24 cellular contexts compared by ENCODE assay signal in the genomic region with DNA sequence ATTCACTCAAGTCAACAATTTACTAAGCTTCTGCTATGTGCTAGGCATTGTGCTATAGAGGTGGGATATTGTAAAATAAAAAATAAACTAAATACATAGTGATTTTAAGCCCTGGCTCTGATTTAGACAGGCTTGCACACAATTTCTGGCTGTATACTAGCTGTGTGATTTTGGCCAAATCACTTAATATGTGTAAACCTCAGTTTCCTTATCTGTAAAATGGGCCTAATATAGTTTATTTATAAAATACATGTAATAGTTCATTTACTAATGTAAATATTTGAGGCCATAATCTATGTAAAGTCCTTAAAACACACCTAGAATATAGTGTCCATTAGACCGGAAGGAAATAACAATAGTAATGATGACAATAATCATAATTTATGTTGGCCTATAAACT.
DNase-seq lines count a peak whose midpoint lies in the region; ATAC-seq and TF ChIP-seq lines count a peak whose summit lies in the region.
"Had no signal": no experiment of that assay in that cellular context is flagged by ENCODE, and none has a peak within 500 bp of the region (broad histone marks: within the 10 kb centered on the region; RNA-seq: fewer than 3 reads in every experiment).

No MANE protein-coding gene starts in this region.

- H3K36me3 ChIP-seq in HUES48 (ENCODE audit: control insufficient read depth, insufficient read depth, low read length): no peaks in the 10 kb centered on the region
- no peaks in the 10 kb centered on the region for H3K36me3 ChIP-seq in iPS-20b (ENCODE audit: insufficient read depth, low read depth, low read length)
- H3K36me3 ChIP-seq: BE2C, BLaER1 had no signal

- H3K9me3 Mint-ChIP-seq in WTC11: peaks cover 5% of the 10 kb centered on the region
- H3K9me3 Mint-ChIP-seq: CD8-positive, alpha-beta memory T cell had no signal

- TF ChIP-seq CTCF in WTC11 (IDR thresholded peaks at IDR 0.05) (no peak), GM13977 (IDR thresholded peaks at IDR 0.05; ENCODE audit: extremely low read depth, insufficient read depth, missing control alignments) (no peak)

- H3K27ac ChIP-seq in HUES48 (ENCODE audit: low read depth, low read length) (peak overlapping the region; percentile 33), iPS-20b (ENCODE audit: low read length) (no peak overlapping the region)
- H3K27ac ChIP-seq: BLaER1 had no signal

- H3K4me1 Mint-ChIP-seq in WTC11: peaks cover 53% of the 10 kb centered on the region
- H3K4me1 Mint-ChIP-seq: CD14-positive monocyte; CD4-positive, alpha-beta memory T cell; CD4-positive, CD25-positive, alpha-beta regulatory T cell; CD8-positive, alpha-beta memory T cell had no signal

- H3K27ac Mint-ChIP-seq in WTC11: 0 out of 2 replicates have a peak overlapping the region, but pooled peaks have one; percentile 68
- H3K27ac Mint-ChIP-seq: CD14-positive monocyte; CD4-positive, alpha-beta memory T cell; CD4-positive, CD25-positive, alpha-beta regulatory T cell; CD8-positive, alpha-beta memory T cell had no signal

- H3K9ac ChIP-seq in HUES48 (ENCODE audit: low read depth, low read length): no peak overlapping the region
- 0 out of 2 replicates have a peak overlapping the region, but pooled peaks have one; percentile 18 for H3K9ac ChIP-seq in iPS-20b (ENCODE audit: low read depth, low read length)
- H3K9ac ChIP-seq: BLaER1 had no signal

- H3K27me3 ChIP-seq in HUES48 (ENCODE audit: control insufficient read depth, insufficient read depth, low read length): no peaks in the 10 kb centered on the region
- H3K27me3 ChIP-seq in iPS-20b (ENCODE audit: insufficient read depth, low read length): no peaks in the 10 kb centered on the region
- H3K27me3 ChIP-seq: BE2C, BLaER1 had no signal

- H3K4me3 Mint-ChIP-seq in WTC11: no peak overlapping the region
- H3K4me3 Mint-ChIP-seq: CD14-positive monocyte; CD4-positive, alpha-beta memory T cell; CD4-positive, CD25-positive, alpha-beta regulatory T cell; CD8-positive, alpha-beta memory T cell had no signal

- H3K4me1 ChIP-seq in HUES48 (ENCODE audit: control insufficient read depth, insufficient read depth, low read length) (peaks cover 37% of the 10 kb centered on the region), iPS-20b (ENCODE audit: insufficient read depth, low read length) (peaks cover 29% of the 10 kb centered on the region; the same call in 1 of the 2 replicates)
- H3K4me1 ChIP-seq: BE2C, BLaER1 had no signal

- H3K4me3 ChIP-seq in HUES48 (ENCODE audit: low read depth, low read length) (no peak overlapping the region), iPS-20b (ENCODE audit: low read length) (no peak overlapping the region)
- H3K4me3 ChIP-seq: BLaER1, GM12878 had no signal

- POLR2A ChIA-PET in WTC11 (lab: Charles Lee): no interaction called here

- ATAC-seq in WTC11: no peak
- ATAC-seq: GM12878 had no signal

- CTCF ChIA-PET in WTC11 (lab: Charles Lee): interaction anchor here (0.8 to 1.7 kb wide), 3 partner anchors 21 to 170 kb away, joined by 3 to 8 read pairs (median 8); no protein-coding TSS in a partner anchor

- DNase-seq in WTC11 (ENCODE audit: low spot score): no peak
- DNase-seq in stimulated activated naive CD4-positive, alpha-beta T cell treated with Interleukin-2 at 50 U/mL for 16 hours (lab: John Stamatoyannopoulos, UW): no peak
- DNase-seq in GM13977 (ENCODE audit: low spot score): no peak
- DNase-seq in NCI-H1048 (lab: John Stamatoyannopoulos, UW): no peak
- DNase-seq: 8988T; ACHN; BE2C; C1 segment of cervical spinal cord; CD4-positive, alpha-beta memory T cell; CD4-positive, CD25-positive, alpha-beta regulatory T cell; CD8-positive, alpha-beta memory T cell; COR-L47; DMS 273 treated with DMSO at 0.1 percent for 48 hours; DMS153; DMS53; DMS79; DND-41; EL; GDM1 had no signal

- no peaks in the 10 kb centered on the region for H3K36me3 Mint-ChIP-seq in WTC11
- H3K36me3 Mint-ChIP-seq: CD14-positive monocyte; CD4-positive, alpha-beta memory T cell; CD4-positive, CD25-positive, alpha-beta regulatory T cell; CD8-positive, alpha-beta memory T cell had no signal

- in situ Hi-C loops in GM13977 (cut with MboI; ENCODE audit: low pct_unique_long_range_greater_than_20kb, low sequenced_read_pairs, unreplicated experiment): no loop called here

- H3K9me3 ChIP-seq in HUES48 (ENCODE audit: control insufficient read depth, insufficient read depth, low read length) (no peaks in the 10 kb centered on the region), iPS-20b (ENCODE audit: insufficient read depth, low read depth, low read length) (no peaks in the 10 kb centered on the region)
- H3K9me3 ChIP-seq: BE2C, BLaER1 had no signal

- no peaks in the 10 kb centered on the region for H3K27me3 Mint-ChIP-seq in WTC11 (ENCODE audit: low read depth)
- H3K27me3 Mint-ChIP-seq: CD4-positive, alpha-beta memory T cell; CD4-positive, CD25-positive, alpha-beta regulatory T cell had no signal

TF ChIP-seq in WTC11, 78 proteins besides CTCF, POLR2A, EP300 and RAD21:
- TF ChIP-seq, protein P1, sequence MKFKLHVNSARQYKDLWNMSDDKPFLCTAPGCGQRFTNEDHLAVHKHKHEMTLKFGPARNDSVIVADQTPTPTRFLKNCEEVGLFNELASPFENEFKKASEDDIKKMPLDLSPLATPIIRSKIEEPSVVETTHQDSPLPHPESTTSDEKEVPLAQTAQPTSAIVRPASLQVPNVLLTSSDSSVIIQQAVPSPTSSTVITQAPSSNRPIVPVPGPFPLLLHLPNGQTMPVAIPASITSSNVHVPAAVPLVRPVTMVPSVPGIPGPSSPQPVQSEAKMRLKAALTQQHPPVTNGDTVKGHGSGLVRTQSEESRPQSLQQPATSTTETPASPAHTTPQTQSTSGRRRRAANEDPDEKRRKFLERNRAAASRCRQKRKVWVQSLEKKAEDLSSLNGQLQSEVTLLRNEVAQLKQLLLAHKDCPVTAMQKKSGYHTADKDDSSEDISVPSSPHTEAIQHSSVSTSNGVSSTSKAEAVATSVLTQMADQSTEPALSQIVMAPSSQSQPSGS (CRISPR knock-in tag; IDR thresholded peaks at IDR 0.05; ENCODE audit: borderline replicate concordance, low read depth): no peak
- no peak for TF ChIP-seq SOX15 (CRISPR knock-in tag; IDR thresholded peaks at IDR 0.05)
- TF ChIP-seq, protein P2, sequence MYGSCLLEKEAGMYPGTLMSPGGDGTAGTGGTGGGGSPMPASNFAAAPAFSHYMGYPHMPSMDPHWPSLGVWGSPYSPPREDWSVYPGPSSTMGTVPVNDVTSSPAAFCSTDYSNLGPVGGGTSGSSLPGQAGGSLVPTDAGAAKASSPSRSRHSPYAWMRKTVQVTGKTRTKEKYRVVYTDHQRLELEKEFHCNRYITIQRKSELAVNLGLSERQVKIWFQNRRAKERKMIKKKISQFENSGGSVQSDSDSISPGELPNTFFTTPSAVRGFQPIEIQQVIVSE (CRISPR knock-in tag; IDR thresholded peaks at IDR 0.05; ENCODE audit: borderline replicate concordance): no peak
- TF ChIP-seq, protein P3, sequence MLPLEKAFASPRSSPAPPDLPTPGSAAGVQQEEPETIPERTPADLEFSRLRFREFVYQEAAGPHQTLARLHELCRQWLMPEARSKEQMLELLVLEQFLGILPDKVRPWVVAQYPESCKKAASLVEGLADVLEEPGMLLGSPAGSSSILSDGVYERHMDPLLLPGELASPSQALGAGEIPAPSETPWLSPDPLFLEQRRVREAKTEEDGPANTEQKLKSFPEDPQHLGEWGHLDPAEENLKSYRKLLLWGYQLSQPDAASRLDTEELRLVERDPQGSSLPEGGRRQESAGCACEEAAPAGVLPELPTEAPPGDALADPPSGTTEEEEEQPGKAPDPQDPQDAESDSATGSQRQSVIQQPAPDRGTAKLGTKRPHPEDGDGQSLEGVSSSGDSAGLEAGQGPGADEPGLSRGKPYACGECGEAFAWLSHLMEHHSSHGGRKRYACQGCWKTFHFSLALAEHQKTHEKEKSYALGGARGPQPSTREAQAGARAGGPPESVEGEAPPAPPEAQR (CRISPR knock-in tag; IDR thresholded peaks at IDR 0.05): no peak
- TF ChIP-seq, protein P4, sequence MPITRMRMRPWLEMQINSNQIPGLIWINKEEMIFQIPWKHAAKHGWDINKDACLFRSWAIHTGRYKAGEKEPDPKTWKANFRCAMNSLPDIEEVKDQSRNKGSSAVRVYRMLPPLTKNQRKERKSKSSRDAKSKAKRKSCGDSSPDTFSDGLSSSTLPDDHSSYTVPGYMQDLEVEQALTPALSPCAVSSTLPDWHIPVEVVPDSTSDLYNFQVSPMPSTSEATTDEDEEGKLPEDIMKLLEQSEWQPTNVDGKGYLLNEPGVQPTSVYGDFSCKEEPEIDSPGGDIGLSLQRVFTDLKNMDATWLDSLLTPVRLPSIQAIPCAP (CRISPR knock-in tag; IDR thresholded peaks at IDR 0.05): no peak
- no peak for TF ChIP-seq ZNF396 (CRISPR knock-in tag; IDR thresholded peaks at IDR 0.05; ENCODE audit: borderline replicate concordance)
- no peak for TF ChIP-seq ZNF121 (CRISPR knock-in tag; IDR thresholded peaks at IDR 0.05)
- TF ChIP-seq, protein P5, sequence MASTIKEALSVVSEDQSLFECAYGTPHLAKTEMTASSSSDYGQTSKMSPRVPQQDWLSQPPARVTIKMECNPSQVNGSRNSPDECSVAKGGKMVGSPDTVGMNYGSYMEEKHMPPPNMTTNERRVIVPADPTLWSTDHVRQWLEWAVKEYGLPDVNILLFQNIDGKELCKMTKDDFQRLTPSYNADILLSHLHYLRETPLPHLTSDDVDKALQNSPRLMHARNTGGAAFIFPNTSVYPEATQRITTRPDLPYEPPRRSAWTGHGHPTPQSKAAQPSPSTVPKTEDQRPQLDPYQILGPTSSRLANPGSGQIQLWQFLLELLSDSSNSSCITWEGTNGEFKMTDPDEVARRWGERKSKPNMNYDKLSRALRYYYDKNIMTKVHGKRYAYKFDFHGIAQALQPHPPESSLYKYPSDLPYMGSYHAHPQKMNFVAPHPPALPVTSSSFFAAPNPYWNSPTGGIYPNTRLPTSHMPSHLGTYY (CRISPR knock-in tag; IDR thresholded peaks at IDR 0.05): no peak
- TF ChIP-seq NR2C2 (CRISPR knock-in tag; IDR thresholded peaks at IDR 0.05): no peak
